Comparison of ENCODE assay signal across 1 cellular context in the genomic region with DNA sequence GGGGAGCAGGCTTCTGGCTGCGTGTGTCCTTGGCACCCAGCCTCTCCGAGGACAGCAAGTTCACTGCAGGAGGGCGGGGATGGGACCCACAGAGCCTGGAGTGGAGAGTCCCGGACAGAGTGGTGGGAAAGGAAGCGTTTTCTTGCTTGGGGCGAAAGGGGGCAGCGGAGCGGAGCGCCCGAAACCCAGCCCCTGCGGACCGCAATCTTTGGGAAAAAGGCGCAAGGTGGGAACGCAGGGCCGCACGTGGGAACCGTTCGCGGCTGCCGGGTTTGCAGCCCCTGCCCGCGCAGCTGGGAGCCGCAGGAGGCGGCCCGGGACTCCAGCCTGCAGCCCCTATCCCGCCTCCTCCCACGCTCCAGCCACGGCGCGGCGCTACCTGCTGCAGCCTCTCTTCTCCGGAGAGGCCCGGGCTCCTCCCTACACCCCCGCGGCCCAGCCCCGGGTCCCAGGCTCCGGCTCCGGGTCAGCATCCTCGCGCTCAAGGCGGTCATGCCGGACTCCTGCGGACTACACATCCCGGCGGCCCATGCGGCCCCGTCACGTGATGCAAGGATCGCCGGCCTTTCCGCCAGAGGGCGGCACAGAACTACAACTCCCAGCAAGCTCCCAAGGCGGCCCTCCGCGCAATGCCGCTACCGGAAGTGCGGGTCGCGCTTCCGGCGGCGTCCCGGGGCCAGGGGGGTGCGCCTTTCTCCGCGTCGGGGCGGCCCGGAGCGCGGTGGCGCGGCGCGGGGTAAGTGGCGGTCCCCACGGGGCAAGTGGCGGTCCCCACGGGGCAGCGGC.
TF ChIP-seq lines count a peak whose summit lies in the region.

A gene (minus strand): TSS at position 505 of the 786 bp plus-strand sequence. CDS start 11 bp downstream, at position 494.
A gene (plus strand): TSS at position 656 of the 786 bp plus-strand sequence. CDS start 631 bp downstream, outside the sequence.

TF ChIP-seq in K562, 482 proteins besides CTCF, POLR2A, EP300 and RAD21 (continued from another document and continues in another):
- TF ChIP-seq, protein P1, sequence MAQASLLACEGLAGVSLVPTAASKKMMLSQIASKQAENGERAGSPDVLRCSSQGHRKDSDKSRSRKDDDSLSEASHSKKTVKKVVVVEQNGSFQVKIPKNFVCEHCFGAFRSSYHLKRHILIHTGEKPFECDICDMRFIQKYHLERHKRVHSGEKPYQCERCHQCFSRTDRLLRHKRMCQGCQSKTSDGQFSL (CRISPR knock-in tag; IDR thresholded peaks at IDR 0.05): peak; percentile 64; the same call in 1 of the 2 replicates
- TF ChIP-seq, protein P1 (tag; IDR thresholded peaks at IDR 0.05): peak in 1 of 2 experiments; percentile 49; a peak in 1 of 4 replicates
- TF ChIP-seq, protein P2, sequence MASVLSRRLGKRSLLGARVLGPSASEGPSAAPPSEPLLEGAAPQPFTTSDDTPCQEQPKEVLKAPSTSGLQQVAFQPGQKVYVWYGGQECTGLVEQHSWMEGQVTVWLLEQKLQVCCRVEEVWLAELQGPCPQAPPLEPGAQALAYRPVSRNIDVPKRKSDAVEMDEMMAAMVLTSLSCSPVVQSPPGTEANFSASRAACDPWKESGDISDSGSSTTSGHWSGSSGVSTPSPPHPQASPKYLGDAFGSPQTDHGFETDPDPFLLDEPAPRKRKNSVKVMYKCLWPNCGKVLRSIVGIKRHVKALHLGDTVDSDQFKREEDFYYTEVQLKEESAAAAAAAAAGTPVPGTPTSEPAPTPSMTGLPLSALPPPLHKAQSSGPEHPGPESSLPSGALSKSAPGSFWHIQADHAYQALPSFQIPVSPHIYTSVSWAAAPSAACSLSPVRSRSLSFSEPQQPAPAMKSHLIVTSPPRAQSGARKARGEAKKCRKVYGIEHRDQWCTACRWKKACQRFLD (CRISPR knock-in tag; IDR thresholded peaks at IDR 0.05): peak; percentile 95
- TF ChIP-seq PHF8 (IDR thresholded peaks at IDR 0.05; ENCODE audit: borderline replicate concordance, low read length) (peak; percentile 85; the same call in 1 of the 2 replicates), KDM2B (CRISPR knock-in tag; IDR thresholded peaks at IDR 0.05) (peak; percentile 82; the same call in 1 of the 2 replicates), YY1 (IDR thresholded peaks at IDR 0.05; ENCODE audit: borderline replicate concordance in 1 of 3, control insufficient read depth in 1 of 3, extremely low read depth in 1 of 3, insufficient read depth in 3 of 3, insufficient read length in 1 of 3, insufficient replicate concordance in 2 of 3, low read depth in 1 of 3, low read length in 2 of 3) (peak; percentile 60 to 94 (median 92)), ZNF408 (CRISPR knock-in tag; IDR thresholded peaks at IDR 0.05; ENCODE audit: low read depth) (no peak), SMARCE1 (IDR thresholded peaks at IDR 0.05) (no peak; the same call in 1 of the 2 replicates), L3MBTL2 (IDR thresholded peaks at IDR 0.05) (peak; percentile 86), ZNF197 (CRISPR knock-in tag; IDR thresholded peaks at IDR 0.05; ENCODE audit: low read depth) (peak; percentile 85; the same call in 1 of the 2 replicates), BRF1 (IDR thresholded peaks at IDR 0.05; ENCODE audit: borderline replicate concordance, extremely low read depth, insufficient read length) (no peak), KDM5B (IDR thresholded peaks at IDR 0.05; ENCODE audit: insufficient replicate concordance, low read depth, low read length) (peak; percentile 78), CCNT2 (IDR thresholded peaks at IDR 0.05; ENCODE audit: borderline replicate concordance, extremely low read depth, insufficient read length, low read depth, low read length) (peak; percentile 61), CREB1 (IDR thresholded peaks at IDR 0.05) (peak; percentile 81), CREB1 (CRISPR knock-in tag; IDR thresholded peaks at IDR 0.05) (peak; percentile 88), ZBTB17 (CRISPR knock-in tag; IDR thresholded peaks at IDR 0.05) (peak; percentile 76), SIX5 (IDR thresholded peaks at IDR 0.05; ENCODE audit: borderline replicate concordance in 1 of 2, insufficient read depth in 1 of 2, low read depth in 1 of 2, low read length in 2 of 2) (peak; percentile 99), MYC (IDR thresholded peaks at IDR 0.05; ENCODE audit: low read depth, low read length) (peak; percentile 82; the same call in 1 of the 2 replicates), MYC (CRISPR knock-in tag; IDR thresholded peaks at IDR 0.05; ENCODE audit: borderline replicate concordance, low read depth) (no peak; the same call in 1 of the 2 replicates), ZNF263 (CRISPR knock-in tag; IDR thresholded peaks at IDR 0.05; ENCODE audit: borderline replicate concordance) (0 out of 2 replicates have a peak, but pooled peaks have one; percentile 22), ZNF583 (CRISPR knock-in tag; IDR thresholded peaks at IDR 0.05) (peak; percentile 91), ZNF143 (CRISPR knock-in tag; IDR thresholded peaks at IDR 0.05) (peak; percentile 99), JUN (IDR thresholded peaks at IDR 0.05; ENCODE audit: borderline replicate concordance, low read depth, low read length) (peak; percentile 73; the same call in 1 of the 2 replicates), JUN (CRISPR knock-in tag; IDR thresholded peaks at IDR 0.05; ENCODE audit: borderline replicate concordance) (no peak), PHF21A (IDR thresholded peaks at IDR 0.05; ENCODE audit: borderline replicate concordance, low read depth) (peak; percentile 41; the same call in 1 of the 2 replicates), ZNF77 (CRISPR knock-in tag; IDR thresholded peaks at IDR 0.05) (no peak), CTBP1 (IDR thresholded peaks at IDR 0.05; ENCODE audit: borderline replicate concordance) (peak; percentile 93), POLR2G (IDR thresholded peaks at IDR 0.05; ENCODE audit: low read depth, low read length) (peak; percentile 78), RNF2 (IDR thresholded peaks at IDR 0.05) (peak; percentile 53; the same call in 1 of the 2 replicates), KLF10 (CRISPR knock-in tag; IDR thresholded peaks at IDR 0.05) (no peak), SMARCA4 (IDR thresholded peaks at IDR 0.05) (no peak; the same call in 1 of the 2 replicates)
- TF ChIP-seq, protein P3, sequence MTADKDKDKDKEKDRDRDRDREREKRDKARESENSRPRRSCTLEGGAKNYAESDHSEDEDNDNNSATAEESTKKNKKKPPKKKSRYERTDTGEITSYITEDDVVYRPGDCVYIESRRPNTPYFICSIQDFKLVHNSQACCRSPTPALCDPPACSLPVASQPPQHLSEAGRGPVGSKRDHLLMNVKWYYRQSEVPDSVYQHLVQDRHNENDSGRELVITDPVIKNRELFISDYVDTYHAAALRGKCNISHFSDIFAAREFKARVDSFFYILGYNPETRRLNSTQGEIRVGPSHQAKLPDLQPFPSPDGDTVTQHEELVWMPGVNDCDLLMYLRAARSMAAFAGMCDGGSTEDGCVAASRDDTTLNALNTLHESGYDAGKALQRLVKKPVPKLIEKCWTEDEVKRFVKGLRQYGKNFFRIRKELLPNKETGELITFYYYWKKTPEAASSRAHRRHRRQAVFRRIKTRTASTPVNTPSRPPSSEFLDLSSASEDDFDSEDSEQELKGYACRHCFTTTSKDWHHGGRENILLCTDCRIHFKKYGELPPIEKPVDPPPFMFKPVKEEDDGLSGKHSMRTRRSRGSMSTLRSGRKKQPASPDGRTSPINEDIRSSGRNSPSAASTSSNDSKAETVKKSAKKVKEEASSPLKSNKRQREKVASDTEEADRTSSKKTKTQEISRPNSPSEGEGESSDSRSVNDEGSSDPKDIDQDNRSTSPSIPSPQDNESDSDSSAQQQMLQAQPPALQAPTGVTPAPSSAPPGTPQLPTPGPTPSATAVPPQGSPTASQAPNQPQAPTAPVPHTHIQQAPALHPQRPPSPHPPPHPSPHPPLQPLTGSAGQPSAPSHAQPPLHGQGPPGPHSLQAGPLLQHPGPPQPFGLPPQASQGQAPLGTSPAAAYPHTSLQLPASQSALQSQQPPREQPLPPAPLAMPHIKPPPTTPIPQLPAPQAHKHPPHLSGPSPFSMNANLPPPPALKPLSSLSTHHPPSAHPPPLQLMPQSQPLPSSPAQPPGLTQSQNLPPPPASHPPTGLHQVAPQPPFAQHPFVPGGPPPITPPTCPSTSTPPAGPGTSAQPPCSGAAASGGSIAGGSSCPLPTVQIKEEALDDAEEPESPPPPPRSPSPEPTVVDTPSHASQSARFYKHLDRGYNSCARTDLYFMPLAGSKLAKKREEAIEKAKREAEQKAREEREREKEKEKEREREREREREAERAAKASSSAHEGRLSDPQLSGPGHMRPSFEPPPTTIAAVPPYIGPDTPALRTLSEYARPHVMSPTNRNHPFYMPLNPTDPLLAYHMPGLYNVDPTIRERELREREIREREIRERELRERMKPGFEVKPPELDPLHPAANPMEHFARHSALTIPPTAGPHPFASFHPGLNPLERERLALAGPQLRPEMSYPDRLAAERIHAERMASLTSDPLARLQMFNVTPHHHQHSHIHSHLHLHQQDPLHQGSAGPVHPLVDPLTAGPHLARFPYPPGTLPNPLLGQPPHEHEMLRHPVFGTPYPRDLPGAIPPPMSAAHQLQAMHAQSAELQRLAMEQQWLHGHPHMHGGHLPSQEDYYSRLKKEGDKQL (CRISPR knock-in tag; IDR thresholded peaks at IDR 0.05; ENCODE audit: borderline replicate concordance): no peak
- TF ChIP-seq, protein P4, sequence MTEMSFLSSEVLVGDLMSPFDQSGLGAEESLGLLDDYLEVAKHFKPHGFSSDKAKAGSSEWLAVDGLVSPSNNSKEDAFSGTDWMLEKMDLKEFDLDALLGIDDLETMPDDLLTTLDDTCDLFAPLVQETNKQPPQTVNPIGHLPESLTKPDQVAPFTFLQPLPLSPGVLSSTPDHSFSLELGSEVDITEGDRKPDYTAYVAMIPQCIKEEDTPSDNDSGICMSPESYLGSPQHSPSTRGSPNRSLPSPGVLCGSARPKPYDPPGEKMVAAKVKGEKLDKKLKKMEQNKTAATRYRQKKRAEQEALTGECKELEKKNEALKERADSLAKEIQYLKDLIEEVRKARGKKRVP (CRISPR knock-in tag; IDR thresholded peaks at IDR 0.05): peak; percentile 79
- TF ChIP-seq, protein P5, sequence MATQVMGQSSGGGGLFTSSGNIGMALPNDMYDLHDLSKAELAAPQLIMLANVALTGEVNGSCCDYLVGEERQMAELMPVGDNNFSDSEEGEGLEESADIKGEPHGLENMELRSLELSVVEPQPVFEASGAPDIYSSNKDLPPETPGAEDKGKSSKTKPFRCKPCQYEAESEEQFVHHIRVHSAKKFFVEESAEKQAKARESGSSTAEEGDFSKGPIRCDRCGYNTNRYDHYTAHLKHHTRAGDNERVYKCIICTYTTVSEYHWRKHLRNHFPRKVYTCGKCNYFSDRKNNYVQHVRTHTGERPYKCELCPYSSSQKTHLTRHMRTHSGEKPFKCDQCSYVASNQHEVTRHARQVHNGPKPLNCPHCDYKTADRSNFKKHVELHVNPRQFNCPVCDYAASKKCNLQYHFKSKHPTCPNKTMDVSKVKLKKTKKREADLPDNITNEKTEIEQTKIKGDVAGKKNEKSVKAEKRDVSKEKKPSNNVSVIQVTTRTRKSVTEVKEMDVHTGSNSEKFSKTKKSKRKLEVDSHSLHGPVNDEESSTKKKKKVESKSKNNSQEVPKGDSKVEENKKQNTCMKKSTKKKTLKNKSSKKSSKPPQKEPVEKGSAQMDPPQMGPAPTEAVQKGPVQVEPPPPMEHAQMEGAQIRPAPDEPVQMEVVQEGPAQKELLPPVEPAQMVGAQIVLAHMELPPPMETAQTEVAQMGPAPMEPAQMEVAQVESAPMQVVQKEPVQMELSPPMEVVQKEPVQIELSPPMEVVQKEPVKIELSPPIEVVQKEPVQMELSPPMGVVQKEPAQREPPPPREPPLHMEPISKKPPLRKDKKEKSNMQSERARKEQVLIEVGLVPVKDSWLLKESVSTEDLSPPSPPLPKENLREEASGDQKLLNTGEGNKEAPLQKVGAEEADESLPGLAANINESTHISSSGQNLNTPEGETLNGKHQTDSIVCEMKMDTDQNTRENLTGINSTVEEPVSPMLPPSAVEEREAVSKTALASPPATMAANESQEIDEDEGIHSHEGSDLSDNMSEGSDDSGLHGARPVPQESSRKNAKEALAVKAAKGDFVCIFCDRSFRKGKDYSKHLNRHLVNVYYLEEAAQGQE (CRISPR knock-in tag; IDR thresholded peaks at IDR 0.05; ENCODE audit: low read depth): 0 out of 2 replicates have a peak, but pooled peaks have one; percentile 22
- TF ChIP-seq, protein P6, sequence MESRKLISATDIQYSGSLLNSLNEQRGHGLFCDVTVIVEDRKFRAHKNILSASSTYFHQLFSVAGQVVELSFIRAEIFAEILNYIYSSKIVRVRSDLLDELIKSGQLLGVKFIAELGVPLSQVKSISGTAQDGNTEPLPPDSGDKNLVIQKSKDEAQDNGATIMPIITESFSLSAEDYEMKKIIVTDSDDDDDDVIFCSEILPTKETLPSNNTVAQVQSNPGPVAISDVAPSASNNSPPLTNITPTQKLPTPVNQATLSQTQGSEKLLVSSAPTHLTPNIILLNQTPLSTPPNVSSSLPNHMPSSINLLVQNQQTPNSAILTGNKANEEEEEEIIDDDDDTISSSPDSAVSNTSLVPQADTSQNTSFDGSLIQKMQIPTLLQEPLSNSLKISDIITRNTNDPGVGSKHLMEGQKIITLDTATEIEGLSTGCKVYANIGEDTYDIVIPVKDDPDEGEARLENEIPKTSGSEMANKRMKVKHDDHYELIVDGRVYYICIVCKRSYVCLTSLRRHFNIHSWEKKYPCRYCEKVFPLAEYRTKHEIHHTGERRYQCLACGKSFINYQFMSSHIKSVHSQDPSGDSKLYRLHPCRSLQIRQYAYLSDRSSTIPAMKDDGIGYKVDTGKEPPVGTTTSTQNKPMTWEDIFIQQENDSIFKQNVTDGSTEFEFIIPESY (CRISPR knock-in tag; IDR thresholded peaks at IDR 0.05): 0 out of 2 replicates have a peak, but pooled peaks have one; percentile 38
- TF ChIP-seq, protein P7, sequence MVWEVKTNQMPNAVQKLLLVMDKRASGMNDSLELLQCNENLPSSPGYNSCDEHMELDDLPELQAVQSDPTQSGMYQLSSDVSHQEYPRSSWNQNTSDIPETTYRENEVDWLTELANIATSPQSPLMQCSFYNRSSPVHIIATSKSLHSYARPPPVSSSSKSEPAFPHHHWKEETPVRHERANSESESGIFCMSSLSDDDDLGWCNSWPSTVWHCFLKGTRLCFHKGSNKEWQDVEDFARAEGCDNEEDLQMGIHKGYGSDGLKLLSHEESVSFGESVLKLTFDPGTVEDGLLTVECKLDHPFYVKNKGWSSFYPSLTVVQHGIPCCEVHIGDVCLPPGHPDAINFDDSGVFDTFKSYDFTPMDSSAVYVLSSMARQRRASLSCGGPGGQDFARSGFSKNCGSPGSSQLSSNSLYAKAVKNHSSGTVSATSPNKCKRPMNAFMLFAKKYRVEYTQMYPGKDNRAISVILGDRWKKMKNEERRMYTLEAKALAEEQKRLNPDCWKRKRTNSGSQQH (CRISPR knock-in tag; IDR thresholded peaks at IDR 0.05): no peak
- TF ChIP-seq, protein P8, sequence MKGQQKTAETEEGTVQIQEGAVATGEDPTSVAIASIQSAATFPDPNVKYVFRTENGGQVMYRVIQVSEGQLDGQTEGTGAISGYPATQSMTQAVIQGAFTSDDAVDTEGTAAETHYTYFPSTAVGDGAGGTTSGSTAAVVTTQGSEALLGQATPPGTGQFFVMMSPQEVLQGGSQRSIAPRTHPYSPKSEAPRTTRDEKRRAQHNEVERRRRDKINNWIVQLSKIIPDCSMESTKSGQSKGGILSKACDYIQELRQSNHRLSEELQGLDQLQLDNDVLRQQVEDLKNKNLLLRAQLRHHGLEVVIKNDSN (CRISPR knock-in tag; IDR thresholded peaks at IDR 0.05): peak; percentile 99
